25 cellular contexts compared by ENCODE assay signal in the genomic region with DNA sequence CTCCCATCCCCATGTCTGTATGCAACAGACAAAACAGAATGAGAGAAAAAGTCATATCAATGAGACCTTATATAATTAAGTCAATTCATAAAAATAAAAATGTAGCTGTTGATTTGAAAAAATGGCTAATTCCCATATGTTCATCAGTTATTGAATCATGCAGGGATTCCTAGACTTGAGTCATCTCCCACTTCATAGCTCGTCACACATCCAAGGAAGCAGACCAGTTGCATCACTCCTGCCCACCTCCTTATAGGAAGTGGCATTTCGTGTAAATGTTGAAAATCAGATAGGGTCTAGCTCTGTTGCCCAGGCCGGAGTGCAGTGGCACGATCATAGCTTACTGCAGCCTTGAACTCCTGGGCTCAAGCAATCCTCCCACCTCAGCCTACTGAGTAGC. TPM values are rescaled to one million over a fixed set of nuclear protein-coding genes. Genes with fewer than 3 reads are reported as not detected.
DNase-seq lines count a peak whose midpoint lies in the region; ATAC-seq, FAIRE-seq and TF ChIP-seq lines count a peak whose summit lies in the region.
"Had no signal": no experiment of that assay in that cellular context is flagged by ENCODE, and none has a peak within 500 bp of the region (broad histone marks: within the 10 kb centered on the region; RNA-seq: fewer than 3 reads in every experiment).

No MANE protein-coding gene starts in this region.

- no peaks in the 10 kb centered on the region for H3K27me3 ChIP-seq in bronchial epithelial cell (ENCODE audit: control insufficient read depth, insufficient read depth, low read length)
- H3K27me3 ChIP-seq: neutrophil had no signal

- no peak for ATAC-seq in left lobe of liver
- ATAC-seq: activated CD4-positive, alpha-beta T cell treated with anti-CD3 and anti-CD28 coated beads for 36 hours; K562; lower lobe of right lung had no signal

- H3K4me3 ChIP-seq in bronchial epithelial cell (ENCODE audit: low read depth, low read length) (no peak overlapping the region), fibroblast of villous mesenchyme (ENCODE audit: low read depth, low read length) (no peak overlapping the region)
- H3K4me3 ChIP-seq: coronary artery, K562, lower lobe of right lung, prostate gland, thoracic aorta had no signal

- no peak for FAIRE-seq in bronchial epithelial cell (lab: Jason Lieb, UNC)
- FAIRE-seq: frontal cortex, H1, K562 had no signal

- peaks cover 2% of the 10 kb centered on the region for H3K36me3 ChIP-seq in bronchial epithelial cell (ENCODE audit: control insufficient read depth, insufficient read depth, low read length)

- TF ChIP-seq CTCF in bronchial epithelial cell (IDR thresholded peaks at IDR 0.05; ENCODE audit: insufficient read depth, low read length, severe bottlenecking), result no peak
- TF ChIP-seq CTCF in fibroblast of villous mesenchyme (IDR thresholded peaks at IDR 0.05; ENCODE audit: insufficient read depth, low read depth, low read length), result no peak

- DNase-seq in EH (ENCODE audit: low read depth) (peak; percentile 50), LHCN-M2 (ENCODE audit: low read depth) (peak; percentile 34), bronchial epithelial cell (ENCODE audit: low read depth) (peak; percentile 60), fibroblast of villous mesenchyme (ENCODE audit: low read depth) (peak; percentile 32), HuH-7.5 (ENCODE audit: low spot score) (no peak), NCI-H345 treated with DMSO at 0.1 percent for 48 hours (lab: John Stamatoyannopoulos, UW; ENCODE audit: unreplicated experiment) (no peak), middle frontal gyrus (ENCODE audit: extremely low spot score, low spot score) (no peak), left lobe of liver (ENCODE audit: low spot score) (no peak)
- DNase-seq: activated CD4-positive, alpha-beta T cell treated with anti-CD3 and anti-CD28 coated beads for 36 hours; Calu3; hypothalamus; islet precursor cell; lower lobe of right lung; NCI-H187 treated with DMSO at 0.1 percent for 48 hours; NCI-H345; OCI-M1; stimulated activated CD4-positive, alpha-beta T cell treated with anti-CD3 and anti-CD28 coated beads, Interleukin-1b, Interleukin-23, amount 100 ng/mL, for 48 hours; stimulated activated naive CD4-positive, alpha-beta T cell had no signal

RNA-seq across cellular contexts. Expression of gene SH2B2, which starts 56.1 kb away (rescaled TPM):
- total RNA-seq in LHCN-M2 (2014; rRNA removed) (11.9 and 25.8 TPM in 2 replicates), bronchial epithelial cell (1.5 and 1.8 TPM in 2 replicates), fibroblast of villous mesenchyme (0.43 and 0.97 TPM in 2 replicates), left lobe of liver (3.0 TPM)
- 7.4 TPM for polyA plus RNA-seq in LHCN-M2 (2012)

Comparison
In these comparisons a context has a peak if more than half of its experiments do, and no peak if none do; other contexts are left out.
1. DNase-seq: peak in EH (single experiment), LHCN-M2 (single experiment), bronchial epithelial cell (single experiment) and fibroblast of villous mesenchyme (single experiment); none in HuH-7.5 (single experiment), NCI-H345 treated with DMSO at 0.1 percent for 48 hours (single experiment), middle frontal gyrus (single experiment) and left lobe of liver (single experiment).